20 cellular contexts compared by ENCODE assay signal in the genomic region with DNA sequence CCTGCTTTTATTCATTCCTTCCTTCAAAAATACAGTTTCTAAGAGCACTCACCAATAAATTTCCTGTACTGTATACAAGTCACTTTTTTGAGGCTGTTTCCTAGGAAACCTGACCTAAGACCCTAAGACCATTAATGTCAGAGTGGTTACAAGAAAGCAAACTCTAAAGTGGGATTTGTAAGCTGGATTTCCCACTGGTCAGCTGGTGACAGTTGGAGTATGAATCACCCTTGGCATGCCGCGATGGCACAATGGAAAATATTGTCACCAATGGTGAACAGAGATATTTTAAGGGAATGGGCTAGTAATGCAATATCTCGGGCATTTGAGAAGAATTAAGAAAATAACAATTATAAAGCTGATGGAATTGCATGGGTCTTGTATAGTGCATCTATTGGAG.
A peak's percentile ranks its signal among the peaks of the same experiment; 100 is the strongest.
DNase-seq lines count a peak whose midpoint lies in the region; ATAC-seq and TF ChIP-seq lines count a peak whose summit lies in the region.
"Had no signal": no experiment of that assay in that cellular context is flagged by ENCODE, and none has a peak within 500 bp of the region (broad histone marks: within the 10 kb centered on the region; RNA-seq: fewer than 3 reads in every experiment).

No MANE protein-coding gene starts in this region.

- no peak for ATAC-seq in HG03095 (IDR thresholded peaks at IDR 0.05; ENCODE audit: unreplicated experiment)

- peaks cover 7% of the 10 kb centered on the region for H3K27me3 Mint-ChIP-seq in HFFc6 (ENCODE audit: insufficient read depth)
- H3K27me3 Mint-ChIP-seq in osteocyte (ENCODE audit: unreplicated experiment), result no peaks in the 10 kb centered on the region
- H3K27me3 Mint-ChIP-seq in activated naive CD4-positive, alpha-beta T cell treated with anti-CD3 and anti-CD28 coated beads, Interleukin-2, amount 10 ng/mL, durations not matched to agents 7 days and 5 days, result no peaks in the 10 kb centered on the region

- H3K4me1 Mint-ChIP-seq in HFFc6 (ENCODE audit: low read depth), result peaks cover 21% of the 10 kb centered on the region
- H3K4me1 Mint-ChIP-seq in osteocyte (ENCODE audit: unreplicated experiment), result peaks cover 45% of the 10 kb centered on the region
- no peaks in the 10 kb centered on the region for H3K4me1 Mint-ChIP-seq in activated naive CD4-positive, alpha-beta T cell treated with anti-CD3 and anti-CD28 coated beads, Interleukin-2, amount 10 ng/mL, durations not matched to agents 7 days and 5 days
- H3K4me1 Mint-ChIP-seq: CD4-positive, alpha-beta memory T cell had no signal

- intact Hi-C loops in ascending aorta (cut with DNase I), result loop anchor here (10.0 kb wide), 1 partner anchor 551 kb away; no protein-coding TSS in a partner anchor

- DNase-seq in HFFc6 (no peak), ascending aorta (ENCODE audit: low spot score in 2 of 2) (no peak), osteocyte (ENCODE audit: extremely low spot score, unreplicated experiment) (no peak), GM13976 (ENCODE audit: low spot score) (no peak), HAP-1 (ENCODE audit: low spot score in 2 of 2) (no peak)
- no peak for DNase-seq in activated naive CD4-positive, alpha-beta T cell treated with anti-CD3 and anti-CD28 coated beads, Interleukin-2, amount 10 ng/mL, durations not matched to agents 7 days and 5 days
- DNase-seq: 8988T; Calu3; CD4-positive, alpha-beta memory T cell; DMS153; H7; KBM-7; NCI-H1105; NCI-H146; NCI-H2029; NCI-H2227 treated with DMSO at 0.1 percent for 48 hours; NCI-H510A had no signal

- H3K9me3 Mint-ChIP-seq in HFFc6 (no peaks in the 10 kb centered on the region), osteocyte (ENCODE audit: unreplicated experiment) (no peaks in the 10 kb centered on the region)
- H3K9me3 Mint-ChIP-seq in activated naive CD4-positive, alpha-beta T cell treated with anti-CD3 and anti-CD28 coated beads, Interleukin-2, amount 10 ng/mL, durations not matched to agents 7 days and 5 days, result no peaks in the 10 kb centered on the region
- H3K9me3 Mint-ChIP-seq: CD4-positive, alpha-beta memory T cell had no signal

- H3K36me3 Mint-ChIP-seq in HFFc6 (ENCODE audit: low read depth), result peaks cover 68% of the 10 kb centered on the region
- H3K36me3 Mint-ChIP-seq in osteocyte (ENCODE audit: unreplicated experiment), result peaks cover 78% of the 10 kb centered on the region
- no peaks in the 10 kb centered on the region for H3K36me3 Mint-ChIP-seq in activated naive CD4-positive, alpha-beta T cell treated with anti-CD3 and anti-CD28 coated beads, Interleukin-2, amount 10 ng/mL, durations not matched to agents 7 days and 5 days
- H3K36me3 Mint-ChIP-seq: CD4-positive, alpha-beta memory T cell had no signal

- H3K27ac Mint-ChIP-seq in HFFc6 (peak overlapping the region; percentile 58; the same call in 1 of the 2 replicates), osteocyte (ENCODE audit: unreplicated experiment) (peak overlapping the region; percentile 84)
- H3K27ac Mint-ChIP-seq in activated naive CD4-positive, alpha-beta T cell treated with anti-CD3 and anti-CD28 coated beads, Interleukin-2, amount 10 ng/mL, durations not matched to agents 7 days and 5 days, result no peak overlapping the region
- H3K27ac Mint-ChIP-seq: CD4-positive, alpha-beta memory T cell had no signal

- in situ Hi-C loops in GM13976 (cut with MboI; ENCODE audit: low sequenced_read_pairs, unreplicated experiment), result no loop called here
- in situ Hi-C loops in HAP-1 (cut with MboI; ENCODE audit: low sequenced_read_pairs), result loop anchor here (25.0 kb wide), 1 partner anchor 211 kb away; no protein-coding TSS in a partner anchor

- H3K27ac ChIP-seq in ascending aorta (peak overlapping the region; percentile 53 to 69), mesodermal cell (ENCODE audit: low read depth, low read length, severe bottlenecking) (peak overlapping the region; percentile 6)
- H3K27ac ChIP-seq: BLaER1 treated with 17β-estradiol and CSF1 and Interleukin-3, amounts not matched to agents 10 nM and 100 nM had no signal

- H3K9me3 ChIP-seq in ascending aorta (no peaks in the 10 kb centered on the region), mesodermal cell (ENCODE audit: control insufficient read depth, low read length) (no peaks in the 10 kb centered on the region), HAP-1 (no peaks in the 10 kb centered on the region)
- H3K9me3 ChIP-seq: BLaER1 treated with 17β-estradiol and CSF1 and Interleukin-3, amounts not matched to agents 10 nM and 100 nM had no signal

- H3K4me1 ChIP-seq in ascending aorta (peaks cover 0 to 4% of the 10 kb centered on the region in 2 donors), mesodermal cell (ENCODE audit: control insufficient read depth, insufficient read depth, low read length, poor library complexity, severe bottlenecking) (no peaks in the 10 kb centered on the region), HAP-1 (peaks cover 3% of the 10 kb centered on the region; the same call in 1 of the 2 replicates)
- H3K4me1 ChIP-seq: BLaER1 treated with 17β-estradiol and CSF1 and Interleukin-3, amounts not matched to agents 10 nM and 100 nM had no signal

- H3K4me3 Mint-ChIP-seq in HFFc6 (no peak overlapping the region), osteocyte (ENCODE audit: unreplicated experiment) (no peak overlapping the region)
- H3K4me3 Mint-ChIP-seq in activated naive CD4-positive, alpha-beta T cell treated with anti-CD3 and anti-CD28 coated beads, Interleukin-2, amount 10 ng/mL, durations not matched to agents 7 days and 5 days, result no peak overlapping the region
- H3K4me3 Mint-ChIP-seq: CD4-positive, alpha-beta memory T cell had no signal

- CTCF ChIA-PET in activated naive CD4-positive, alpha-beta T cell treated with anti-CD3 and anti-CD28 coated beads, Interleukin-2, amount 10 ng/mL, durations not matched to agents 7 days and 5 days (lab: Charles Lee), result no interaction called here

- H3K4me3 ChIP-seq in ascending aorta, result no peak overlapping the region
- H3K4me3 ChIP-seq in mesodermal cell (ENCODE audit: extremely low read depth, insufficient read depth, low read length, poor library complexity, severe bottlenecking), result no peak overlapping the region
- no peak overlapping the region for H3K4me3 ChIP-seq in HAP-1
- H3K4me3 ChIP-seq: BLaER1 treated with 17β-estradiol and CSF1 and Interleukin-3, amounts not matched to agents 10 nM and 100 nM had no signal

- peaks cover 23 to 55% of the 10 kb centered on the region in 2 donors for H3K36me3 ChIP-seq in ascending aorta
- H3K36me3 ChIP-seq in mesodermal cell (ENCODE audit: control insufficient read depth, insufficient read depth, low read length), result peaks cover 61% of the 10 kb centered on the region
- no peaks in the 10 kb centered on the region for H3K36me3 ChIP-seq in HAP-1 (replicated peaks)
- H3K36me3 ChIP-seq: BLaER1 treated with 17β-estradiol and CSF1 and Interleukin-3, amounts not matched to agents 10 nM and 100 nM had no signal

- 93 to 100% methylated on average over 3 of the region's 3 CpGs for whole genome bisulfite sequencing in mesodermal cell (ENCODE audit: insufficient coverage in 2 of 2), 2 experiments

- no peak for TF ChIP-seq CTCF in HFFc6 (IDR thresholded peaks at IDR 0.05)
- TF ChIP-seq CTCF in ascending aorta (IDR thresholded peaks at IDR 0.05), result no peak
- TF ChIP-seq CTCF in osteocyte (IDR thresholded peaks at IDR 0.05), result no peak
- TF ChIP-seq CTCF in GM13976 (IDR thresholded peaks at IDR 0.05; ENCODE audit: borderline replicate concordance, control extremely low read depth, extremely low read depth, insufficient read depth, missing control alignments), result no peak

- H3K27me3 ChIP-seq in ascending aorta (no peaks in the 10 kb centered on the region), HAP-1 (ENCODE audit: low read depth) (no peaks in the 10 kb centered on the region)
- H3K27me3 ChIP-seq: BLaER1 treated with 17β-estradiol and CSF1 and Interleukin-3, amounts not matched to agents 10 nM and 100 nM had no signal
